ENCODE assay signal across 12 cellular contexts in the genomic region with DNA sequence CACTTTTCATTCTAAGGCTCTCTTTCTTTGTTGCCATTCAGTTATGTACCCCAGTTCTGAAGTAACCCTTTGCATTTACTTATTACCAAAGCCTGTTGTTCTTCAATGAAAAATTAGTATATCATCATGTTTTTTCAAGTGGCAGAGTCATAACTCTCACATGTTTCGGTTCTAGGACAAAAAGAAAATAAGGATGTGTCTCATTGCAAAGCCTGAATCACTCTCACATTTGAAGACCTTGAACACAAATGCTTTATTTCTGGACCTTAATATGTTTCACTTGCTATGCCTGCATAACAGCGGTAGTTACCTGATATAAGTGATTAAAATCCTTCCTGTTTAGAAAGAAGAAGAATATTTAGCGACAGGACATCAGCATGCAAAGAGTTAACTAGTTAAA. TPM values are rescaled to one million over a fixed set of nuclear protein-coding genes. Genes with fewer than 3 reads are reported as not detected.
DNase-seq lines count a peak whose midpoint lies in the region; TF ChIP-seq lines count a peak whose summit lies in the region.
"Had no signal": no experiment of that assay in that cellular context is flagged by ENCODE, and none has a peak within 500 bp of the region (broad histone marks: within the 10 kb centered on the region; RNA-seq: fewer than 3 reads in every experiment).

No MANE protein-coding gene starts in this region.

- no peaks in the 10 kb centered on the region for H3K9me3 Mint-ChIP-seq in activated naive CD4-positive, alpha-beta T cell treated with anti-CD3 and anti-CD28 coated beads, Interleukin-2, amount 50 U/mL, for 24 hours
- H3K9me3 Mint-ChIP-seq: natural killer cell had no signal

- peaks cover 11% of the 10 kb centered on the region for H3K4me1 Mint-ChIP-seq in activated naive CD4-positive, alpha-beta T cell treated with anti-CD3 and anti-CD28 coated beads, Interleukin-2, amount 50 U/mL, for 24 hours

- TF ChIP-seq CTCF in tibial nerve (IDR thresholded peaks at IDR 0.05): no peak

- no peak for TF ChIP-seq POLR2A in tibial nerve (IDR thresholded peaks at IDR 0.05)

- no peak overlapping the region for H3K4me3 Mint-ChIP-seq in activated naive CD4-positive, alpha-beta T cell treated with anti-CD3 and anti-CD28 coated beads, Interleukin-2, amount 50 U/mL, for 24 hours

- no peaks in the 10 kb centered on the region for H3K36me3 ChIP-seq in tibial nerve
- H3K36me3 ChIP-seq: colonic mucosa had no signal

- no peak overlapping the region for H3K4me3 ChIP-seq in tibial nerve
- H3K4me3 ChIP-seq: colonic mucosa had no signal

- H3K27ac ChIP-seq in angular gyrus (ENCODE audit: low read depth, low read length) (peak overlapping the region; percentile 98), tibial nerve (peak overlapping the region; percentile 9 to 90 (median 66))
- H3K27ac ChIP-seq: colonic mucosa had no signal

- H3K27me3 ChIP-seq in tibial nerve: no peaks in the 10 kb centered on the region

- TF ChIP-seq EP300 in tibial nerve (IDR thresholded peaks at IDR 0.05): no peak

- no peaks in the 10 kb centered on the region for H3K9me3 ChIP-seq in tibial nerve
- H3K9me3 ChIP-seq: colonic mucosa had no signal

- no peaks in the 10 kb centered on the region for H3K36me3 Mint-ChIP-seq in activated naive CD4-positive, alpha-beta T cell treated with anti-CD3 and anti-CD28 coated beads, Interleukin-2, amount 50 U/mL, for 24 hours

- peaks cover 0 to 95% (median 35%) of the 10 kb centered on the region in 4 donors for H3K4me1 ChIP-seq in tibial nerve

- peak overlapping the region; percentile 83 for H3K27ac Mint-ChIP-seq in activated naive CD4-positive, alpha-beta T cell treated with anti-CD3 and anti-CD28 coated beads, Interleukin-2, amount 50 U/mL, for 24 hours
- H3K27ac Mint-ChIP-seq: natural killer cell had no signal

- DNase-seq in activated naive CD4-positive, alpha-beta T cell treated with Interleukin-2 at 50 U/mL for 16 hours: no peak
- DNase-seq in iris pigment epithelial cell (ENCODE audit: low read depth) (peak; percentile 45), tibial nerve (ENCODE audit: low spot score in 2 of 2) (no peak), H4 (ENCODE audit: low spot score) (no peak), NCI-H524 (lab: John Stamatoyannopoulos, UW) (no peak), NCI-H2196 treated with DMSO at 0.1 percent for 48 hours (lab: John Stamatoyannopoulos, UW; ENCODE audit: unreplicated experiment) (no peak)
- DNase-seq: colonic mucosa; GF-D8; natural killer cell; stimulated activated CD4-positive, alpha-beta T cell treated with anti-CD3 and anti-CD28 coated beads, Interleukin-4, amount 100 ng/mL, for 1 hour had no signal

- WGBS in tibial nerve, 2 donors: 31 to 45% methylated on average over 3 of the region's 3 CpGs

- H3K27me3 Mint-ChIP-seq in activated naive CD4-positive, alpha-beta T cell treated with anti-CD3 and anti-CD28 coated beads, Interleukin-2, amount 50 U/mL, for 24 hours: peaks cover 1% of the 10 kb centered on the region

RNA-seq across cellular contexts. Expression of a gene that starts 49.1 kb away (rescaled TPM):
- 100 to 1,000 TPM; 148 to 290 (median 218) TPM for total RNA-seq in tibial nerve
- total RNA-seq in H4 (2014; rRNA removed; shearing (Covaris generic)): 14.4 and 17.0 TPM in 2 replicates
